16 cellular contexts compared by ENCODE assay signal in the genomic region with DNA sequence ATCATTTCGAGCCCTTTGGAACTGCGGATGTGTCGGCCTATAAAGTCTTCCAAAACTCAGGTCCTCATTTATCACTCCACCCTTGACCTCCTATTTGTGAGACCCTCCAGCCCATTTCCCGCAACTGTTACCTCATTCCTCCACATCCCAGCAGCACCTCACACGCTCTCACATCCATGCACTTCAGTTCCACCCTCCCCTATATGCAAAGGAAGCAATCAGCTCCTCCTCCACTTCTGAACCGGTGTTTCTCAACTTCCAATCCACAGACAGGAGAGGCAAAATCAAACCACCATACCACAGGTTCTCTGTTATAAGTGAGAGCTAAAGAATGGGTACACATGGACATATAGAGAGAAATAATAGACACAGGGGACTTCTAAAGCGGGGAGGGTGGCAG. TPM values are rescaled to one million over a fixed set of nuclear protein-coding genes. Genes with fewer than 3 reads are reported as not detected.
DNase-seq lines count a peak whose midpoint lies in the region; ATAC-seq, FAIRE-seq and TF ChIP-seq lines count a peak whose summit lies in the region.
"Had no signal": no experiment of that assay in that cellular context is flagged by ENCODE, and none has a peak within 500 bp of the region (broad histone marks: within the 10 kb centered on the region; RNA-seq: fewer than 3 reads in every experiment).

No MANE protein-coding gene starts in this region.

- H3K4me2 ChIP-seq in neuronal stem cell (ENCODE audit: insufficient read depth, low read length, poor library complexity, severe bottlenecking), result no peak overlapping the region
- H3K4me2 ChIP-seq: BLaER1 had no signal

- H2BK120ac ChIP-seq in neuronal stem cell (ENCODE audit: low read depth, low read length), result no peak overlapping the region

- no peaks in the 10 kb centered on the region for H3K36me3 ChIP-seq in heart right ventricle
- no peaks in the 10 kb centered on the region for H3K36me3 ChIP-seq in esophagus muscularis mucosa
- no peaks in the 10 kb centered on the region for H3K36me3 ChIP-seq in neuronal stem cell (replicated peaks in 1 of 2; ENCODE audit: control insufficient read depth in 2 of 2, insufficient read depth in 2 of 2, low read length in 2 of 2)
- no peaks in the 10 kb centered on the region for H3K36me3 ChIP-seq in tibial nerve
- H3K36me3 ChIP-seq: BLaER1, Peyer's patch had no signal

- intact Hi-C loops in heart right ventricle (cut with DNase I), result no loop called here
- intact Hi-C loops in left ventricle myocardium superior (cut with micrococcal nuclease), result no loop called here
- intact Hi-C loops in esophagus muscularis mucosa (cut with DNase I), result no loop called here

- H3K4me1 ChIP-seq in heart right ventricle, result peaks cover 9 to 30% (median 18%) of the 10 kb centered on the region in 9 donors
- peaks cover 20 to 51% (median 48%) of the 10 kb centered on the region in 4 donors for H3K4me1 ChIP-seq in esophagus muscularis mucosa
- H3K4me1 ChIP-seq in neuronal stem cell (ENCODE audit: control insufficient read depth in 2 of 2, insufficient read depth in 1 of 2, low read depth in 1 of 2, low read length in 2 of 2), result peaks cover 0 to 7% of the 10 kb centered on the region in 2 donors
- peaks cover 0 to 21% (median 3%) of the 10 kb centered on the region in 4 donors for H3K4me1 ChIP-seq in tibial nerve
- H3K4me1 ChIP-seq: BLaER1, Peyer's patch had no signal

- TF ChIP-seq POLR2A in esophagus muscularis mucosa (IDR thresholded peaks at IDR 0.05; ENCODE audit: low read depth) (no peak), tibial nerve (IDR thresholded peaks at IDR 0.05) (no peak)

- H3K27ac ChIP-seq in heart right ventricle (peak overlapping the region in 8 of 10 donors; percentile 53 to 76 (median 58)), esophagus muscularis mucosa (replicated peaks in 1 of 4) (peak overlapping the region; percentile 72 to 86 (median 81)), neuronal stem cell (replicated peaks; ENCODE audit: low read length) (no peak overlapping the region), tibial nerve (peak overlapping the region; percentile 14 to 85 (median 56))
- H3K27ac ChIP-seq: BLaER1, Peyer's patch had no signal

- H3K79me1 ChIP-seq in neuronal stem cell (ENCODE audit: low read depth, low read length), result no peaks in the 10 kb centered on the region

- no peak overlapping the region for H2BK15ac ChIP-seq in neuronal stem cell (ENCODE audit: low read length)

- no peak overlapping the region for H4K8ac ChIP-seq in neuronal stem cell (ENCODE audit: low read depth, low read length)

- no peak overlapping the region for H3K4ac ChIP-seq in neuronal stem cell (ENCODE audit: low read length)

- TF ChIP-seq EP300 in esophagus muscularis mucosa (IDR thresholded peaks at IDR 0.05) (no peak), tibial nerve (IDR thresholded peaks at IDR 0.05) (no peak)

- no peak overlapping the region for H2BK5ac ChIP-seq in neuronal stem cell (ENCODE audit: low read length)

- no peak for DNase-seq in heart right ventricle
- no peak for DNase-seq in left ventricle myocardium superior
- DNase-seq in esophagus muscularis mucosa (ENCODE audit: extremely low spot score), result no peak
- no peak for DNase-seq in neuronal stem cell (ENCODE audit: low spot score)
- DNase-seq in tibial nerve (ENCODE audit: low spot score in 2 of 2), result no peak
- no peak for DNase-seq in GM19239 (ENCODE audit: insufficient read length, low spot score)
- no peak for DNase-seq in activated CD4-positive, alpha-beta T cell treated with anti-CD3 and anti-CD28 coated beads for 4 hours
- DNase-seq: 8988T, NCI-H187 treated with DMSO at 0.1 percent for 48 hours, NCI-H2171 treated with DMSO at 0.1 percent for 48 hours, NCI-H774, Peyer's patch, SHP77 treated with DMSO at 0.1 percent for 48 hours had no signal

- H3K23ac ChIP-seq in neuronal stem cell (ENCODE audit: low read depth, low read length, poor library complexity), result no peak overlapping the region

- FAIRE-seq in GM19239 (lab: Jason Lieb, UNC), result no peak
- FAIRE-seq: H54 had no signal

- no peak overlapping the region for H4K91ac ChIP-seq in neuronal stem cell (ENCODE audit: low read depth, low read length, poor library complexity)

- H2AFZ ChIP-seq in neuronal stem cell (ENCODE audit: low read length), result peak overlapping the region; percentile 78

- H3K9ac ChIP-seq in neuronal stem cell (ENCODE audit: low read depth, low read length, poor library complexity), result no peak overlapping the region
- H3K9ac ChIP-seq: BLaER1 had no signal

- no peak for ATAC-seq in heart right ventricle
- no peak for ATAC-seq in left ventricle myocardium superior
- no peak for ATAC-seq in esophagus mucosa

- H3K4me3 ChIP-seq in heart right ventricle (no peak overlapping the region), esophagus muscularis mucosa (no peak overlapping the region), neuronal stem cell (ENCODE audit: low read length in 2 of 2) (peak overlapping the region in 1 of 2 donors; percentile 59), tibial nerve (no peak overlapping the region)
- H3K4me3 ChIP-seq: BLaER1, Peyer's patch had no signal

- H3K9me3 ChIP-seq in heart right ventricle (no peaks in the 10 kb centered on the region), esophagus muscularis mucosa (no peaks in the 10 kb centered on the region), neuronal stem cell (replicated peaks in 1 of 2; ENCODE audit: control insufficient read depth in 2 of 2, insufficient read depth in 1 of 2, low read depth in 1 of 2, low read length in 2 of 2) (peaks cover 0 to 2% of the 10 kb centered on the region in 2 donors), tibial nerve (no peaks in the 10 kb centered on the region)
- H3K9me3 ChIP-seq: BLaER1, Peyer's patch had no signal

- no peak overlapping the region for H3K14ac ChIP-seq in neuronal stem cell (ENCODE audit: low read length)

- no peak overlapping the region for H2AK5ac ChIP-seq in neuronal stem cell (ENCODE audit: low read depth, low read length)

- TF ChIP-seq CTCF in heart right ventricle (IDR thresholded peaks at IDR 0.05), result no peak
- TF ChIP-seq CTCF in esophagus muscularis mucosa (IDR thresholded peaks at IDR 0.05), result no peak
- no peak for TF ChIP-seq CTCF in tibial nerve (IDR thresholded peaks at IDR 0.05)

- no peak overlapping the region for H3K18ac ChIP-seq in neuronal stem cell (ENCODE audit: low read length)

- no peak overlapping the region for H2BK12ac ChIP-seq in neuronal stem cell (ENCODE audit: low read length)

- no peaks in the 10 kb centered on the region for H3K27me3 ChIP-seq in heart right ventricle
- no peaks in the 10 kb centered on the region for H3K27me3 ChIP-seq in esophagus muscularis mucosa
- peaks cover 0 to 14% (median 0%) of the 10 kb centered on the region in 3 experiments for H3K27me3 ChIP-seq in neuronal stem cell (ENCODE audit: control insufficient read depth in 3 of 3, insufficient read depth in 3 of 3, low read depth in 1 of 3, low read length in 3 of 3)
- H3K27me3 ChIP-seq in tibial nerve, result no peaks in the 10 kb centered on the region
- H3K27me3 ChIP-seq: BLaER1, Peyer's patch had no signal

- WGBS in heart right ventricle, 2 donors, result 65 to 75% methylated on average over 7 of the region's 7 CpGs
- 80% methylated on average over 7 of the region's 7 CpGs for WGBS in esophagus muscularis mucosa
- no CpG with 5 or more reads among the region's 7 CpGs for WGBS in neuronal stem cell (ENCODE audit: extremely low coverage in 2 of 2, insufficient read length in 2 of 2, insufficient replicate concordance in 1 of 2), 2 donors
- WGBS in tibial nerve, 2 donors, result 74 to 77% methylated on average over 7 of the region's 7 CpGs

RNA-seq across cellular contexts. Expression of a gene that starts 36.7 kb away (rescaled TPM):
- 10 to 100 TPM; 13.1 to 27.7 (median 17.7) TPM for total RNA-seq in heart right ventricle
- 10 to 100 TPM in 1 of 2 donors, 1 to 10 TPM in 1; 7.0 to 11.0 TPM for polyA plus RNA-seq in heart right ventricle
- 16.3 TPM for total RNA-seq in left ventricle myocardium superior
- total RNA-seq in esophagus muscularis mucosa, result 10 to 100 TPM; 11.7 to 19.1 (median 13.6) TPM
- polyA plus RNA-seq in neuronal stem cell (2013, experiment 1 of 2), result 2.4 TPM
- 2.4 TPM for polyA plus RNA-seq in neuronal stem cell (2013, experiment 2 of 2)
- 10 to 100 TPM; 11.5 to 25.5 (median 16.5) TPM for total RNA-seq in tibial nerve
- 23.3 TPM for total RNA-seq in esophagus mucosa
